Comparison of ENCODE assay signal across 7 cellular contexts in genomic region chr2:11750422-11750821, GRCh38. TPM values are rescaled to one million over a fixed set of nuclear protein-coding genes. Genes with fewer than 3 reads are reported as not detected.
DNase-seq lines count a peak whose midpoint lies in the region; ATAC-seq and TF ChIP-seq lines count a peak whose summit lies in the region.

No MANE protein-coding gene starts in this region.

- H3K27ac ChIP-seq in HEK293 (ENCODE audit: extremely low read depth, low read depth, low read length) (no peak overlapping the region), cingulate gyrus (ENCODE audit: low read depth, low read length) (peak overlapping the region; percentile 8), thymus (ENCODE audit: low read depth) (peak overlapping the region; percentile 61)

- H3K36me3 ChIP-seq in HEK293 (ENCODE audit: control insufficient read depth in 2 of 2, insufficient read depth in 1 of 2, low read length in 2 of 2) (no peaks in the 10 kb centered on the region), thymus (ENCODE audit: control insufficient read depth, insufficient read depth) (no peaks in the 10 kb centered on the region)

- CTCF ChIA-PET in HEK293 (lab: Yijun Ruan, JAX), result interaction anchor here (1.0 to 5.8 kb wide), 5 partner anchors 8 to 166 kb away, joined by 4 to 23 read pairs (median 6); no protein-coding TSS in a partner anchor

- DNase-seq in NCI-H526 treated with DMSO at 0.1 percent for 48 hours (lab: John Stamatoyannopoulos, UW) (peak; percentile 78), SKM-1 treated with dmso at 0.1 percent for 144 hours (lab: John Stamatoyannopoulos, UW; ENCODE audit: unreplicated experiment) (no peak), OCI-M1 (lab: John Stamatoyannopoulos, UW) (no peak)

- POLR2A ChIA-PET in HEK293 (lab: Yijun Ruan, JAX), result interaction anchor here (0.7 to 1.1 kb wide), 3 partner anchors 10 to 85 kb away, joined by 3 read pairs; no protein-coding TSS in a partner anchor

- H3K4me1 ChIP-seq in HEK293 (ENCODE audit: control insufficient read depth, insufficient read depth, low read length), result peaks cover 29% of the 10 kb centered on the region
- H3K4me1 ChIP-seq in thymus (ENCODE audit: control insufficient read depth, insufficient read depth, low read length), result peaks cover 30% of the 10 kb centered on the region

- 23% methylated on average over 5 of the region's 5 CpGs for WGBS in thymus

- H3K4me3 ChIP-seq in HEK293 (ENCODE audit: low read depth, low read length), result no peak overlapping the region
- no peak overlapping the region for H3K4me3 ChIP-seq in thymus (ENCODE audit: low read length)

- no peak for TF ChIP-seq CTCF in HEK293 (tag by site-specific recombination; IDR thresholded peaks at IDR 0.05)

- H3K9me3 ChIP-seq in HEK293 (ENCODE audit: control insufficient read depth, insufficient read depth, low read depth, low read length) (no peaks in the 10 kb centered on the region), thymus (ENCODE audit: control insufficient read depth) (no peaks in the 10 kb centered on the region)

- peak; percentile 29 for ATAC-seq in GM18858 (IDR thresholded peaks at IDR 0.05; ENCODE audit: unreplicated experiment)

- H3K27me3 ChIP-seq in thymus (ENCODE audit: control insufficient read depth, insufficient read depth), result no peaks in the 10 kb centered on the region

TF ChIP-seq in HEK293, 187 proteins besides CTCF, POLR2A, EP300 and RAD21 (continues in another document):
- TF ChIP-seq ZNF600 (tag by site-specific recombination; IDR thresholded peaks at IDR 0.05), result peak; percentile 12
- peak; percentile 67 for TF ChIP-seq PRDM10 (tag by site-specific recombination; IDR thresholded peaks at IDR 0.05)
- peak; percentile 92 for TF ChIP-seq ZNF629 (tag by site-specific recombination; IDR thresholded peaks at IDR 0.05)
- TF ChIP-seq, protein P1, sequence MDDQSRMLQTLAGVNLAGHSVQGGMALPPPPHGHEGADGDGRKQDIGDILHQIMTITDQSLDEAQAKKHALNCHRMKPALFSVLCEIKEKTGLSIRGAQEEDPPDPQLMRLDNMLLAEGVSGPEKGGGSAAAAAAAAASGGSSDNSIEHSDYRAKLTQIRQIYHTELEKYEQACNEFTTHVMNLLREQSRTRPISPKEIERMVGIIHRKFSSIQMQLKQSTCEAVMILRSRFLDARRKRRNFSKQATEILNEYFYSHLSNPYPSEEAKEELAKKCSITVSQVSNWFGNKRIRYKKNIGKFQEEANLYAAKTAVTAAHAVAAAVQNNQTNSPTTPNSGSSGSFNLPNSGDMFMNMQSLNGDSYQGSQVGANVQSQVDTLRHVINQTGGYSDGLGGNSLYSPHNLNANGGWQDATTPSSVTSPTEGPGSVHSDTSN (CRISPR knock-in tag; IDR thresholded peaks at IDR 0.05), result no peak
- no peak for TF ChIP-seq KLF8 (tag by site-specific recombination; IDR thresholded peaks at IDR 0.05)
- peak; percentile 54 for TF ChIP-seq FEZF1 (tag by site-specific recombination; IDR thresholded peaks at IDR 0.05)
- peak; percentile 93 for TF ChIP-seq ZBTB44 (tag by site-specific recombination; IDR thresholded peaks at IDR 0.05)
- peak; percentile 30; the same call in 1 of the 2 replicates for TF ChIP-seq ZNF394 (tag by site-specific recombination; IDR thresholded peaks at IDR 0.05; ENCODE audit: borderline replicate concordance)
- TF ChIP-seq ZNF366 (tag by site-specific recombination; conservative IDR thresholded peaks at IDR 0.05), result peak; percentile 71
- TF ChIP-seq ZNF335 (tag by site-specific recombination; conservative IDR thresholded peaks at IDR 0.05), result 0 out of 2 replicates have a peak, but pooled peaks have one; percentile 7
- peak; percentile 74 for TF ChIP-seq ZBTB21 (tag by site-specific recombination; IDR thresholded peaks at IDR 0.05)
- TF ChIP-seq ZNF660 (tag by site-specific recombination; IDR thresholded peaks at IDR 0.05), result 0 out of 2 replicates have a peak, but pooled peaks have one; percentile 35
- TF ChIP-seq ZNF521 (tag by site-specific recombination; IDR thresholded peaks at IDR 0.05), result no peak
- TF ChIP-seq HOXC10 (CRISPR knock-in tag; IDR thresholded peaks at IDR 0.05), result no peak
- 0 out of 2 replicates have a peak, but pooled peaks have one; percentile 6 for TF ChIP-seq HIC1 (tag by site-specific recombination; IDR thresholded peaks at IDR 0.05)
- TF ChIP-seq ZNF501 (tag by site-specific recombination; IDR thresholded peaks at IDR 0.05), result no peak
- TF ChIP-seq, protein P2, sequence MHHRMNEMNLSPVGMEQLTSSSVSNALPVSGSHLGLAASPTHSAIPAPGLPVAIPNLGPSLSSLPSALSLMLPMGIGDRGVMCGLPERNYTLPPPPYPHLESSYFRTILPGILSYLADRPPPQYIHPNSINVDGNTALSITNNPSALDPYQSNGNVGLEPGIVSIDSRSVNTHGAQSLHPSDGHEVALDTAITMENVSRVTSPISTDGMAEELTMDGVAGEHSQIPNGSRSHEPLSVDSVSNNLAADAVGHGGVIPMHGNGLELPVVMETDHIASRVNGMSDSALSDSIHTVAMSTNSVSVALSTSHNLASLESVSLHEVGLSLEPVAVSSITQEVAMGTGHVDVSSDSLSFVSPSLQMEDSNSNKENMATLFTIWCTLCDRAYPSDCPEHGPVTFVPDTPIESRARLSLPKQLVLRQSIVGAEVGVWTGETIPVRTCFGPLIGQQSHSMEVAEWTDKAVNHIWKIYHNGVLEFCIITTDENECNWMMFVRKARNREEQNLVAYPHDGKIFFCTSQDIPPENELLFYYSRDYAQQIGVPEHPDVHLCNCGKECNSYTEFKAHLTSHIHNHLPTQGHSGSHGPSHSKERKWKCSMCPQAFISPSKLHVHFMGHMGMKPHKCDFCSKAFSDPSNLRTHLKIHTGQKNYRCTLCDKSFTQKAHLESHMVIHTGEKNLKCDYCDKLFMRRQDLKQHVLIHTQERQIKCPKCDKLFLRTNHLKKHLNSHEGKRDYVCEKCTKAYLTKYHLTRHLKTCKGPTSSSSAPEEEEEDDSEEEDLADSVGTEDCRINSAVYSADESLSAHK (tag by site-specific recombination; IDR thresholded peaks at IDR 0.05), result 0 out of 2 replicates have a peak, but pooled peaks have one; percentile 28

RNA-seq across cellular contexts. Expression of gene LPIN1, which starts 4.0 kb away (rescaled TPM):
- polyA plus RNA-seq in thymus, result 46.6 TPM
